20 cellular contexts compared by ENCODE assay signal in genomic region chr6:129133770-129134192, GRCh38.
A peak's percentile ranks its signal among the peaks of the same experiment; 100 is the strongest.
DNase-seq lines count a peak whose midpoint lies in the region; ATAC-seq and TF ChIP-seq lines count a peak whose summit lies in the region.
"Had no signal": no experiment of that assay in that cellular context is flagged by ENCODE, and none has a peak within 500 bp of the region (broad histone marks: within the 10 kb centered on the region; RNA-seq: fewer than 3 reads in every experiment).

No MANE protein-coding gene starts in this region.

- no peak for ATAC-seq in effector memory CD8-positive, alpha-beta T cell (replicated peaks)
- ATAC-seq: activated CD4-positive, CD25-positive, alpha-beta regulatory T cell treated with anti-CD3 and anti-CD28 coated beads, Interleukin-2, amount 50 U/mL, for 24 hours; GM12878; T-cell had no signal

- H3K27ac Mint-ChIP-seq in effector memory CD8-positive, alpha-beta T cell: no peak overlapping the region
- H3K27ac Mint-ChIP-seq: activated naive CD8-positive, alpha-beta T cell; CD14-positive monocyte; T-cell had no signal

- H3K9me3 ChIP-seq in adipocyte (ENCODE audit: control insufficient read depth, low read length) (no peaks in the 10 kb centered on the region), testis (no peaks in the 10 kb centered on the region)
- H3K9me3 ChIP-seq: pancreas had no signal

- WGBS in testis, 2 donors: 22 to 41% methylated on average over 5 of the region's 5 CpGs

- TF ChIP-seq POLR2A in testis (IDR thresholded peaks at IDR 0.05): no peak

- peaks cover 80% of the 10 kb centered on the region for H3K4me1 ChIP-seq in adipocyte (ENCODE audit: control insufficient read depth, insufficient read depth, low read length)
- H3K4me1 ChIP-seq in testis: peaks cover 73% of the 10 kb centered on the region
- H3K4me1 ChIP-seq: pancreas had no signal

- H3K36me3 ChIP-seq in adipocyte (ENCODE audit: control insufficient read depth, insufficient read depth, low read length, severe bottlenecking) (no peaks in the 10 kb centered on the region), testis (ENCODE audit: low read depth, missing control alignments) (no peaks in the 10 kb centered on the region)
- H3K36me3 ChIP-seq: pancreas had no signal

- peak; percentile 37 for DNase-seq in adipocyte (ENCODE audit: low read depth)
- DNase-seq in fibroblast of gingiva (ENCODE audit: low read depth): peak; percentile 65
- peak; percentile 49 for DNase-seq in medulla oblongata (ENCODE audit: extremely low spot score)
- DNase-seq in testis: no peak
- no peak for DNase-seq in GM13976 (ENCODE audit: low spot score)
- DNase-seq in effector memory CD8-positive, alpha-beta T cell: no peak
- no peak for DNase-seq in HCEC 1CT
- no peak for DNase-seq in inferior parietal cortex (ENCODE audit: extremely low spot score)
- DNase-seq: activated T-cell treated with anti-CD3 and anti-CD28 coated beads for 4 hours, DND-41, mesendoderm, NCI-H1417, NCI-H446, OCI-M1, pancreas, T-cell had no signal

- H3K9me3 Mint-ChIP-seq in effector memory CD8-positive, alpha-beta T cell: no peaks in the 10 kb centered on the region
- H3K9me3 Mint-ChIP-seq: T-cell had no signal

- H3K9ac ChIP-seq in adipocyte (ENCODE audit: low read length): peak overlapping the region; percentile 88

- no peak overlapping the region for H3K4me3 Mint-ChIP-seq in effector memory CD8-positive, alpha-beta T cell
- H3K4me3 Mint-ChIP-seq: activated naive CD8-positive, alpha-beta T cell; CD14-positive monocyte; T-cell had no signal

- peak overlapping the region; percentile 60 for H3K4me3 ChIP-seq in adipocyte (ENCODE audit: low read length)
- H3K4me3 ChIP-seq in testis: no peak overlapping the region
- H3K4me3 ChIP-seq: GM12878, pancreas had no signal

- no peaks in the 10 kb centered on the region for H3K36me3 Mint-ChIP-seq in effector memory CD8-positive, alpha-beta T cell (ENCODE audit: insufficient read depth)
- H3K36me3 Mint-ChIP-seq: activated naive CD8-positive, alpha-beta T cell; CD14-positive monocyte; T-cell had no signal

- H3K27me3 ChIP-seq in adipocyte (replicated peaks; ENCODE audit: control insufficient read depth, insufficient read depth, low read length): no peaks in the 10 kb centered on the region
- no peaks in the 10 kb centered on the region for H3K27me3 ChIP-seq in testis
- H3K27me3 ChIP-seq: pancreas had no signal

- H3K27me3 Mint-ChIP-seq in effector memory CD8-positive, alpha-beta T cell: peaks cover 5 to 10% of the 10 kb centered on the region in 2 donors

- TF ChIP-seq CTCF in testis (IDR thresholded peaks at IDR 0.05) (no peak), GM13976 (IDR thresholded peaks at IDR 0.05; ENCODE audit: borderline replicate concordance, control extremely low read depth, extremely low read depth, insufficient read depth, missing control alignments) (no peak)

- H3K4me1 Mint-ChIP-seq in effector memory CD8-positive, alpha-beta T cell (ENCODE audit: low read depth in 2 of 2): no peaks in the 10 kb centered on the region
- H3K4me1 Mint-ChIP-seq: CD14-positive monocyte, T-cell had no signal

- intact Hi-C loops in testis (cut with DNase I; ENCODE audit: low total_unique reads): no loop called here

- in situ Hi-C loops in GM13976 (cut with MboI; ENCODE audit: low sequenced_read_pairs, unreplicated experiment): no loop called here

- H3K27ac ChIP-seq in testis: peak overlapping the region; percentile 92 to 93

Comparison
In these comparisons a context has a peak if more than half of its experiments do, and no peak if none do; other contexts are left out.
1. DNase-seq: peak in adipocyte (single experiment), fibroblast of gingiva (single experiment) and medulla oblongata (single experiment); none in testis (single experiment), GM13976 (single experiment), effector memory CD8-positive, alpha-beta T cell (0 of 3), HCEC 1CT (single experiment) and inferior parietal cortex (single experiment).